In the genomic region with DNA sequence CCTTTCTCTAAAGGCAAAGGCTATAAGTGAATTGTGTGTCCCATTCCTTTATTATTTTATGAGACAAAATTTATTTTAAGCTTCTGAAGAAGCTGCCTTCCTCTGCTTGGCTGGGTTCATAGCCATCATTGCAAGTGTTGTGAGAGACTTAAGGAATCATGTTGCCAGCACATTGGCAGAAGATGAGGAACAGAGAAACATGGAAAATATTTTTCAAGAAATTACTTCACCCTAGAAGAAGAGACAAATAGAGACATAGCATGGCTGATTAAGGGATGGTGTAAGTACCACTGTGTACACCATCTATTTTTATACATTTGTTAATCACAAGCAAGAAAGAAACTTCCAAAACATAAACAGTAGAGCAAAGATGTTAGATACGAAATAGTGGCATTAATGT, we compare ENCODE assay signal across 9 cellular contexts.
"Had no signal": no experiment of that assay in that cellular context is flagged by ENCODE, and none has a peak within 500 bp of the region (broad histone marks: within the 10 kb centered on the region; RNA-seq: fewer than 3 reads in every experiment).

No MANE protein-coding gene starts in this region.

- H3K4me3 Mint-ChIP-seq: GM23338, H9, HFFc6 had no signal

- H3K27ac ChIP-seq: GM23248 had no signal

- H3K27ac Mint-ChIP-seq: GM23338, H9, HFFc6 had no signal

- H3K36me3 ChIP-seq: HAP-1 had no signal

- H3K4me3 ChIP-seq: GM23248, GM23338, HAP-1 had no signal

- ATAC-seq: GM23338, HCT116 had no signal

- H3K9me3 ChIP-seq: HAP-1 had no signal

- DNase-seq: GM23248, GOT3, H7, H9, HCEC 1CT, HFFc6 had no signal

- H3K9ac ChIP-seq: GM23248 had no signal

- H2AFZ ChIP-seq: GM23248, GM23338 had no signal

- H3K9me3 Mint-ChIP-seq: GM23338, H9, HFFc6 had no signal

- H3K4me2 ChIP-seq: GM23338 had no signal
